In the genomic region with DNA sequence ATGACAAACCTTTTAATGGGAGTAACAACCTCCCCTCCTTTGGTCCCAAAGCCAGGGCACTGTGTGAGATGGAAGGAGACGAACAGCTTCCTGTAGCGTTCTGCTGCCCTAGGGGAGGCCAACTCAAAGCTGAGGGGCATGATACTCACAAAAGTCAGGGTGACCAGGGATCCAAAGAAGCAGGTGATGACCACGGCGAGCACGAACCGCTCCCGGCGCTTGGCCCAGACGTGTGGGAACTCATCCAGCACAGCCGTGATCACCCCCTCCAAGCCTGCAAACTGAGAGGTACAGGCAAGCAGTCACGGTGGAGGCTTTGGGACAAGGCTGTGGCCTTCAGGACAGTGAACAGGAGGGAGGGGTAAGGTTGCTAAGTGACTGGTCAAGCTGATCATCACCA, we compare ENCODE assay signal across 25 cellular contexts.
"Had no signal": no experiment of that assay in that cellular context is flagged by ENCODE, and none has a peak within 500 bp of the region (broad histone marks: within the 10 kb centered on the region; RNA-seq: fewer than 3 reads in every experiment).

No MANE protein-coding gene starts in this region.

- H3K27ac Mint-ChIP-seq: naive thymus-derived CD4-positive, alpha-beta T cell; nephron progenitor cell; neural progenitor cell; stimulated activated memory B cell treated with anti-CD40 and anti-IgM and Interleukin-4, amounts not matched to agents 10 μg/mL and 1 μg/mL and 100 μg/mL, for 72 hours; stimulated activated naive CD8-positive, alpha-beta T cell treated with anti-CD3 and anti-CD28 coated beads, Interleukin-15, amount 100 ng/mL, for 72 hours had no signal

- H3K9ac ChIP-seq: neural progenitor cell had no signal

- H3K4me3 ChIP-seq: heart left ventricle, left ventricle myocardium inferior, lung, mucosa of descending colon, neural progenitor cell, ovary, prostate gland, skin epidermis, tibial nerve, upper lobe of right lung had no signal

- H3K4me1 ChIP-seq: heart left ventricle, left ventricle myocardium inferior, neural progenitor cell, prostate gland, tibial nerve, upper lobe of right lung had no signal

- H3K27me3 ChIP-seq: neural progenitor cell, ovary, tibial nerve, upper lobe of right lung had no signal

- H3K4me2 ChIP-seq: neural progenitor cell had no signal

- H3K36me3 ChIP-seq: heart left ventricle, left ventricle myocardium inferior, neural progenitor cell, neutrophil, ovary, prostate gland, tibial nerve, upper lobe of right lung had no signal

- H3K4me3 Mint-ChIP-seq: naive thymus-derived CD4-positive, alpha-beta T cell; nephron progenitor cell; neural progenitor cell; stimulated activated memory B cell treated with anti-CD40 and anti-IgM and Interleukin-4, amounts not matched to agents 10 μg/mL and 1 μg/mL and 100 μg/mL, for 72 hours; stimulated activated naive CD8-positive, alpha-beta T cell treated with anti-CD3 and anti-CD28 coated beads, Interleukin-15, amount 100 ng/mL, for 72 hours had no signal

- DNase-seq: glutamatergic neuron; heart left ventricle; hypothalamus; kidney; left ventricle myocardium inferior; mesendoderm; midbrain; mucosa of descending colon; naive thymus-derived CD4-positive, alpha-beta T cell; nephron progenitor cell; ovary; retina; right cardiac atrium; stimulated activated CD4-positive, alpha-beta T cell treated with anti-CD3 and anti-CD28 coated beads, Interleukin-4, amount 100 ng/mL, for 24 hours; stimulated activated naive CD4-positive, alpha-beta T cell treated with Interleukin-2 at 50 U/mL for 16 hours; stimulated activated naive CD8-positive, alpha-beta T cell treated with anti-CD3 and anti-CD28 coated beads, Interleukin-15, amount 100 ng/mL, for 72 hours; substantia nigra; upper lobe of right lung had no signal

- H3K9me3 ChIP-seq: heart left ventricle, left ventricle myocardium inferior, mucosa of descending colon, neutrophil, ovary, prostate gland, tibial nerve, upper lobe of right lung had no signal

- H3K36me3 Mint-ChIP-seq: naive thymus-derived CD4-positive, alpha-beta T cell; neural progenitor cell; stimulated activated memory B cell treated with anti-CD40 and anti-IgM and Interleukin-4, amounts not matched to agents 10 μg/mL and 1 μg/mL and 100 μg/mL, for 72 hours had no signal

- H3K4me1 Mint-ChIP-seq: nephron progenitor cell had no signal

- H3K9me3 Mint-ChIP-seq: naive thymus-derived CD4-positive, alpha-beta T cell; nephron progenitor cell; stimulated activated memory B cell treated with anti-CD40 and anti-IgM and Interleukin-4, amounts not matched to agents 10 μg/mL and 1 μg/mL and 100 μg/mL, for 72 hours; stimulated activated naive CD8-positive, alpha-beta T cell treated with anti-CD3 and anti-CD28 coated beads, Interleukin-15, amount 100 ng/mL, for 72 hours had no signal

- H3K27ac ChIP-seq: heart left ventricle, left ventricle myocardium inferior, neural progenitor cell, neutrophil, ovary, prostate gland, skin epidermis, tibial nerve, upper lobe of right lung had no signal

- H2AFZ ChIP-seq: neural progenitor cell had no signal
